In the genomic region with DNA sequence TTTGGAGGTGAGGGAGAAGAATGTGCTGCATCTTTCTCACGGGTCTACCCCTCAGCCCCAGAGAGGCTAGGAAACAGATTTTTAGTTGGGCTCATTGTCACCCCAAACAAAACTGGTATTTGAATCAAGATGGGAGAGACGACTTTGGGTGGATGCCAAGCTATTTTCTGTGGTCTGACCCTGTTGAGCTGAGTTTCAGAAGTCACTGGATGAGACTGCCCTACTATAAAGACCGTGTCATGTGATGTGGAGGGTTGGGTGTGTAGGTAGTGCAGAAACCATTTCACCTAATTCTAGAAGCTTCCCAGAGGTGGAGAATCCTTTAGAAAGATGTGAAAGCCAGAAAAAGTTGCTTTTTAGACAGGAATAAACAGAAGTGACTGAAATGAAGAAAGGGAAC, we compare ENCODE assay signal across 21 cellular contexts.
"Had no signal": no experiment of that assay in that cellular context is flagged by ENCODE, and none has a peak within 500 bp of the region (broad histone marks: within the 10 kb centered on the region; RNA-seq: fewer than 3 reads in every experiment).

No MANE protein-coding gene starts in this region.

- DNase-seq: effector memory CD8-positive, alpha-beta T cell; esophagus squamous epithelium; foreskin fibroblast; glutamatergic neuron; kidney; left cardiac atrium; left ventricle myocardium inferior; lower lobe of right lung; mesenchymal stem cell; naive B cell; posterior cingulate gyrus; spleen; stimulated activated CD4-positive, alpha-beta T cell treated with anti-CD3 and anti-CD28 coated beads, Interleukin-15, amount 100 ng/mL, for 24 hours; stimulated activated CD4-positive, alpha-beta T cell treated with anti-CD3 and anti-CD28 coated beads, Interleukin-2, amount 100 ng/mL, for 24 hours; stimulated activated CD4-positive, alpha-beta T cell treated with anti-CD3 and anti-CD28 coated beads, Interleukin-4, amount 100 ng/mL, for 4 hours; stimulated activated naive CD4-positive, alpha-beta T cell; tibial artery; upper lobe of right lung had no signal

- H3K9me3 Mint-ChIP-seq: dendritic cell treated with granulocyte-macrophage colony-stimulating factor and Interleukin-4, amounts not matched to agents 40 ng/mL and 50 ng/mL, for 4 days; effector memory CD8-positive, alpha-beta T cell; naive B cell had no signal

- H3K27ac ChIP-seq: esophagus squamous epithelium, gastroesophageal sphincter, left ventricle myocardium inferior, lower lobe of right lung, spleen, tibial artery, upper lobe of right lung had no signal

- H3K9me3 ChIP-seq: esophagus squamous epithelium, gastroesophageal sphincter, left ventricle myocardium inferior, lower lobe of right lung, spleen, tibial artery, upper lobe of right lung had no signal

- H3K4me1 ChIP-seq: esophagus squamous epithelium, left ventricle myocardium inferior, lower lobe of right lung, tibial artery, upper lobe of right lung had no signal

- ATAC-seq: effector memory CD8-positive, alpha-beta T cell; gastroesophageal sphincter; left cardiac atrium; lower lobe of right lung; sciatic nerve; upper lobe of right lung had no signal

- H3K27me3 Mint-ChIP-seq: dendritic cell treated with granulocyte-macrophage colony-stimulating factor and Interleukin-4, amounts not matched to agents 40 ng/mL and 50 ng/mL, for 4 days; effector memory CD8-positive, alpha-beta T cell; naive B cell had no signal

- H3K27me3 ChIP-seq: esophagus squamous epithelium, gastroesophageal sphincter, spleen, tibial artery, upper lobe of right lung had no signal

- H3K36me3 ChIP-seq: left ventricle myocardium inferior, upper lobe of right lung had no signal

- H3K4me3 ChIP-seq: esophagus squamous epithelium, gastroesophageal sphincter, left ventricle myocardium inferior, lower lobe of right lung, spleen, tibial artery, upper lobe of right lung had no signal

- H3K4me3 Mint-ChIP-seq: dendritic cell treated with granulocyte-macrophage colony-stimulating factor and Interleukin-4, amounts not matched to agents 40 ng/mL and 50 ng/mL, for 4 days; effector memory CD8-positive, alpha-beta T cell; naive B cell had no signal

- H3K27ac Mint-ChIP-seq: dendritic cell treated with granulocyte-macrophage colony-stimulating factor and Interleukin-4, amounts not matched to agents 40 ng/mL and 50 ng/mL, for 4 days had no signal

- H3K36me3 Mint-ChIP-seq: naive B cell had no signal
